31 cellular contexts compared by ENCODE assay signal in the genomic region with DNA sequence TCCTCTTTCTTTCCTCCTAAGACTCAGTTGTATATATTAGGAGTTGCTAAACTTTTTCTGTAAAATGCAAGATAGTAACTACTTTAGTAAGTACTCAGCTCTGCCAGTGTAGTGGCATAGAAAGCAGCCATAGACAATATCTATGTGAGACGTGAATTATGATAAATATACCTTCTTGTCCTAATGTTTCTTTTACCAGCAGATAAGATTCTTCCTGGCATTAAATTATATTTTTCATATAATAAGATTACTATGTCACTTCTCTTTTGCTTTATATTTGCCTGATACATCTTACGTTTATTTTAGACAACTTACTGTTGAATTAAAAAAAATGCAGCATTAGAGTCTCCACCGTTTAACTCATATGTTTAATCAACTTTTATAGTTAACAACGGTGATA. TPM values are rescaled to one million over a fixed set of nuclear protein-coding genes. Genes with fewer than 3 reads are reported as not detected.
A peak's percentile ranks its signal among the peaks of the same experiment; 100 is the strongest.
DNase-seq lines count a peak whose midpoint lies in the region; ATAC-seq, FAIRE-seq and TF ChIP-seq lines count a peak whose summit lies in the region.
"Had no signal": no experiment of that assay in that cellular context is flagged by ENCODE, and none has a peak within 500 bp of the region (broad histone marks: within the 10 kb centered on the region; RNA-seq: fewer than 3 reads in every experiment).

No MANE protein-coding gene starts in this region.

- no TSS peak for BruUV-seq in endothelial cell of umbilical vein (replicated peaks; lab: Mats Ljungman, UMichigan)

- FAIRE-seq in endothelial cell of umbilical vein (lab: Jason Lieb, UNC): no peak
- FAIRE-seq in pancreas (lab: Jason Lieb, UNC): peak; percentile 57
- no peak for FAIRE-seq in RCC 7860 (lab: Jason Lieb, UNC)
- FAIRE-seq: A204.1, GM12878, GM12892, GM18507 had no signal

- no peaks in the 10 kb centered on the region for H3K36me3 Mint-ChIP-seq in activated CD4-positive, alpha-beta memory T cell treated with anti-CD3 and anti-CD28 coated beads, Interleukin-2, amount 10 ng/mL, durations not matched to agents 7 days and 5 days (ENCODE audit: low read depth)
- H3K36me3 Mint-ChIP-seq: CD14-positive monocyte; CD4-positive, alpha-beta memory T cell; CD4-positive, CD25-positive, alpha-beta regulatory T cell; CD8-positive, alpha-beta memory T cell had no signal

- no peak for TF ChIP-seq POLR2A in endothelial cell of umbilical vein (IDR thresholded peaks at IDR 0.05; ENCODE audit: low read depth, low read length)

- H3K9me3 ChIP-seq in endothelial cell of umbilical vein (replicated peaks; ENCODE audit: control insufficient read depth, insufficient read depth, low read length): no peaks in the 10 kb centered on the region
- H3K9me3 ChIP-seq in pancreas: no peaks in the 10 kb centered on the region
- H3K9me3 ChIP-seq: BE2C, BLaER1 had no signal

- no peak for ATAC-seq in pancreas
- ATAC-seq: GM12878 had no signal

- no peaks in the 10 kb centered on the region for H3K36me3 ChIP-seq in endothelial cell of umbilical vein (ENCODE audit: control insufficient read depth in 2 of 2, extremely low read depth in 1 of 2, insufficient read depth in 2 of 2, low read length in 2 of 2)
- H3K36me3 ChIP-seq in pancreas: no peaks in the 10 kb centered on the region
- H3K36me3 ChIP-seq: BE2C, BLaER1 had no signal

- H3K27me3 Mint-ChIP-seq in activated CD4-positive, alpha-beta memory T cell treated with anti-CD3 and anti-CD28 coated beads, Interleukin-2, amount 10 ng/mL, durations not matched to agents 7 days and 5 days: no peaks in the 10 kb centered on the region
- H3K27me3 Mint-ChIP-seq: CD4-positive, alpha-beta memory T cell; CD4-positive, CD25-positive, alpha-beta regulatory T cell; CD8-positive, alpha-beta memory T cell had no signal

- H3K9me3 Mint-ChIP-seq in activated CD4-positive, alpha-beta memory T cell treated with anti-CD3 and anti-CD28 coated beads, Interleukin-2, amount 10 ng/mL, durations not matched to agents 7 days and 5 days: peaks cover 2% of the 10 kb centered on the region

- H3K27ac Mint-ChIP-seq in activated CD4-positive, alpha-beta memory T cell treated with anti-CD3 and anti-CD28 coated beads, Interleukin-2, amount 10 ng/mL, durations not matched to agents 7 days and 5 days: no peak overlapping the region
- H3K27ac Mint-ChIP-seq: CD14-positive monocyte; CD4-positive, alpha-beta memory T cell; CD4-positive, CD25-positive, alpha-beta regulatory T cell; CD8-positive, alpha-beta memory T cell had no signal

- no peaks in the 10 kb centered on the region for H4K20me1 ChIP-seq in endothelial cell of umbilical vein (replicated peaks; ENCODE audit: control insufficient read depth, extremely low read depth, insufficient read depth, low read length)
- H4K20me1 ChIP-seq: BLaER1 had no signal

- H3K27me3 ChIP-seq in endothelial cell of umbilical vein (ENCODE audit: control insufficient read depth in 2 of 2, insufficient read depth in 2 of 2, low read length in 2 of 2) (no peaks in the 10 kb centered on the region), pancreas (no peaks in the 10 kb centered on the region)
- H3K27me3 ChIP-seq: BE2C, BLaER1 had no signal

- H3K4me2 ChIP-seq in endothelial cell of umbilical vein (ENCODE audit: insufficient read depth, low read length): no peak overlapping the region
- H3K4me2 ChIP-seq: BLaER1 had no signal

- H3K4me1 Mint-ChIP-seq in activated CD4-positive, alpha-beta memory T cell treated with anti-CD3 and anti-CD28 coated beads, Interleukin-2, amount 10 ng/mL, durations not matched to agents 7 days and 5 days: no peaks in the 10 kb centered on the region
- H3K4me1 Mint-ChIP-seq: CD14-positive monocyte; CD4-positive, alpha-beta memory T cell; CD8-positive, alpha-beta memory T cell had no signal

- H3K27ac ChIP-seq in endothelial cell of umbilical vein (ENCODE audit: insufficient read depth, low read depth, low read length) (no peak overlapping the region), pancreas (no peak overlapping the region)
- H3K27ac ChIP-seq: BLaER1 had no signal

- POLR2A ChIA-PET in endothelial cell of umbilical vein (lab: Charles Lee): no interaction called here
- POLR2A ChIA-PET in activated CD4-positive, alpha-beta memory T cell treated with anti-CD3 and anti-CD28 coated beads, Interleukin-2, amount 10 ng/mL, durations not matched to agents 7 days and 5 days (lab: Charles Lee): no interaction called here

- intact Hi-C loops in endothelial cell of umbilical vein (cut with micrococcal nuclease) (no loop called here), pancreas (cut with DNase I) (no loop called here)

- no peak overlapping the region for H3K4me3 Mint-ChIP-seq in activated CD4-positive, alpha-beta memory T cell treated with anti-CD3 and anti-CD28 coated beads, Interleukin-2, amount 10 ng/mL, durations not matched to agents 7 days and 5 days
- H3K4me3 Mint-ChIP-seq: CD14-positive monocyte; CD4-positive, alpha-beta memory T cell; CD4-positive, CD25-positive, alpha-beta regulatory T cell; CD8-positive, alpha-beta memory T cell had no signal

- dilution Hi-C loops in endothelial cell of umbilical vein (cut with MboI; ENCODE audit: extremely low pct_ligation_motif_present, low sequenced_read_pairs): no loop called here

- H3K9ac ChIP-seq in endothelial cell of umbilical vein (replicated peaks; ENCODE audit: extremely low read depth, insufficient read depth, low read length): no peak overlapping the region
- H3K9ac ChIP-seq: BLaER1 had no signal

- TF ChIP-seq CTCF in endothelial cell of umbilical vein (IDR thresholded peaks at IDR 0.05; ENCODE audit: extremely low read depth in 1 of 2, insufficient read depth in 1 of 2, low read depth in 1 of 2, low read length in 2 of 2) (no peak), pancreas (IDR thresholded peaks at IDR 0.05) (no peak)

- CTCF ChIA-PET in endothelial cell of umbilical vein (lab: Charles Lee): no interaction called here
- CTCF ChIA-PET in activated CD4-positive, alpha-beta memory T cell treated with anti-CD3 and anti-CD28 coated beads, Interleukin-2, amount 10 ng/mL, durations not matched to agents 7 days and 5 days (lab: Charles Lee): no interaction called here

- no peaks in the 10 kb centered on the region for H3K9me1 ChIP-seq in endothelial cell of umbilical vein (replicated peaks; ENCODE audit: control insufficient read depth, extremely low read depth, insufficient read depth, low read length)

- no peaks in the 10 kb centered on the region for H3K79me2 ChIP-seq in endothelial cell of umbilical vein (ENCODE audit: control insufficient read depth, insufficient read depth, low read length)

- no peak overlapping the region for H2AFZ ChIP-seq in endothelial cell of umbilical vein (ENCODE audit: low read depth, low read length)

- no peak overlapping the region for H3K4me3 ChIP-seq in endothelial cell of umbilical vein (replicated peaks in 1 of 3; ENCODE audit: insufficient read depth in 1 of 3, low read depth in 1 of 3, low read length in 3 of 3)
- no peak overlapping the region for H3K4me3 ChIP-seq in pancreas
- H3K4me3 ChIP-seq: BLaER1, GM12878 had no signal

- WGBS in pancreas, 2 donors: 50 to 54% methylated on average over 4 of the region's 4 CpGs

- peak; percentile 15 for DNase-seq in SK-N-DZ (ENCODE audit: low spot score)
- peak; percentile 22 for DNase-seq in endothelial cell of umbilical vein (ENCODE audit: low read depth, low spot score)
- no peak for DNase-seq in pancreas
- DNase-seq in anterior cingulate cortex (lab: John Stamatoyannopoulos, UW): no peak
- DNase-seq in activated CD4-positive, alpha-beta memory T cell treated with anti-CD3 and anti-CD28 coated beads, Interleukin-2, amount 10 ng/mL, durations not matched to agents 7 days and 5 days: no peak
- DNase-seq in RCC 7860 (ENCODE audit: low spot score): no peak
- DNase-seq: 8988T; ACHN; BE2C; C1 segment of cervical spinal cord; CD4-positive, alpha-beta memory T cell; CD4-positive, CD25-positive, alpha-beta regulatory T cell; CD8-positive, alpha-beta memory T cell; COR-L47; DMS 273 treated with DMSO at 0.1 percent for 48 hours; DMS153; DMS53; DMS79; DND-41; EL; GDM1 had no signal

- peaks cover 17% of the 10 kb centered on the region for H3K4me1 ChIP-seq in endothelial cell of umbilical vein (ENCODE audit: control insufficient read depth, extremely low read depth, insufficient read depth, low read length)
- no peaks in the 10 kb centered on the region for H3K4me1 ChIP-seq in pancreas
- H3K4me1 ChIP-seq: BLaER1 had no signal

TF ChIP-seq in endothelial cell of umbilical vein, 7 proteins besides CTCF, POLR2A, EP300 and RAD21:
- no peak for TF ChIP-seq GATA2 (IDR thresholded peaks at IDR 0.05; ENCODE audit: insufficient read depth, insufficient read length, low read depth, low read length)
- TF ChIP-seq MYC (IDR thresholded peaks at IDR 0.05; ENCODE audit: low read depth, low read length): no peak
- no peak for TF ChIP-seq POLR2AphosphoS5 (IDR thresholded peaks at IDR 0.05; ENCODE audit: insufficient read depth, low read depth, low read length)
- no peak for TF ChIP-seq FOS (IDR thresholded peaks at IDR 0.05; ENCODE audit: borderline replicate concordance, insufficient read depth, low read length)
- TF ChIP-seq JUN (IDR thresholded peaks at IDR 0.05; ENCODE audit: borderline replicate concordance, insufficient read depth, insufficient read length, low read depth): no peak
- TF ChIP-seq MAX (IDR thresholded peaks at IDR 0.05; ENCODE audit: insufficient read depth, insufficient read length): no peak
- no peak for TF ChIP-seq EZH2 (IDR thresholded peaks at IDR 0.05; ENCODE audit: borderline replicate concordance, low read depth, low read length, severe bottlenecking)
TF ChIP-seq in endothelial cell of umbilical vein: peak in this region for 0.

RNA-seq across cellular contexts. Expression of gene HDGFL1, which starts 51.7 kb away (rescaled TPM):
- not detected in 2 replicates for polyA plus RNA-seq in SK-N-DZ (2014; cell fraction: cytosol; rRNA removed)
- 0.08 TPM in 1 of 2 replicates, not detected in the other for polyA plus RNA-seq in SK-N-DZ (2014; cell fraction: nucleus; rRNA removed)
- total RNA-seq in endothelial cell of umbilical vein (not detected in 2 replicates), pancreas (not detected)
- polyA plus RNA-seq in endothelial cell of umbilical vein (not detected in 2 replicates), pancreas (not detected)
- not detected in 2 replicates for polyA plus RNA-seq in endothelial cell of umbilical vein (2011; cell fraction: cytosol; rRNA removed)
- polyA plus RNA-seq in endothelial cell of umbilical vein (2011; cell fraction: nucleus; rRNA removed): 0.15 TPM in 1 of 2 replicates, not detected in the other
- not detected in 2 replicates for polyA plus RNA-seq in endothelial cell of umbilical vein (2012)
- not detected in 2 replicates for polyA minus RNA-seq in endothelial cell of umbilical vein
- polyA minus RNA-seq in endothelial cell of umbilical vein (2011; cell fraction: cytosol; rRNA and poly(A)+ RNA removed): not detected
- not detected in 2 replicates for polyA minus RNA-seq in endothelial cell of umbilical vein (2011; cell fraction: nucleus; rRNA and poly(A)+ RNA removed)
- total RNA-seq in activated CD4-positive, alpha-beta memory T cell treated with anti-CD3 and anti-CD28 coated beads, Interleukin-2, amount 10 ng/mL, durations not matched to agents 7 days and 5 days: not detected
- total RNA-seq: A673; CD4-positive, alpha-beta memory T cell; CD4-positive, CD25-positive, alpha-beta regulatory T cell; CD8-positive, alpha-beta memory T cell; Daoy; G401 had no signal
- polyA plus RNA-seq: AG04450; CD14-positive monocyte; CD4-positive, alpha-beta memory T cell; CD4-positive, CD25-positive, alpha-beta regulatory T cell; CD8-positive, alpha-beta memory T cell had no signal

Comparison
In these comparisons a context has a peak if more than half of its experiments do, and no peak if none do; other contexts are left out.
1. DNase-seq: peak in SK-N-DZ (single experiment) and endothelial cell of umbilical vein (single experiment); none in pancreas (0 of 6), anterior cingulate cortex (0 of 58), activated CD4-positive, alpha-beta memory T cell treated with anti-CD3 and anti-CD28 coated beads, Interleukin-2, amount 10 ng/mL, durations not matched to agents 7 days and 5 days (single experiment) and RCC 7860 (single experiment).